Comparison of ENCODE assay signal across 10 cellular contexts in genomic region chr17:76053230-76054111, GRCh38. TPM values are rescaled to one million over a fixed set of nuclear protein-coding genes. Genes with fewer than 3 reads are reported as not detected.
DNase-seq lines count a peak whose midpoint lies in the region; ATAC-seq, FAIRE-seq and TF ChIP-seq lines count a peak whose summit lies in the region.
"Had no signal": no experiment of that assay in that cellular context is flagged by ENCODE, and none has a peak within 500 bp of the region (broad histone marks: within the 10 kb centered on the region; RNA-seq: fewer than 3 reads in every experiment).

No MANE protein-coding gene starts in this region.

- no TSS peak for BruUV-seq in endothelial cell of umbilical vein (replicated peaks; lab: Mats Ljungman, UMichigan)

- H3K4me2 ChIP-seq in endothelial cell of umbilical vein (ENCODE audit: insufficient read depth, low read length), result peak overlapping the region; percentile 75

- intact Hi-C loops in endothelial cell of umbilical vein (cut with micrococcal nuclease), result no loop called here

- CTCF ChIA-PET in endothelial cell of umbilical vein (lab: Charles Lee), result interaction anchor here (0.6 to 2.0 kb wide), 4 partner anchors 20 to 312 kb away, joined by 3 to 13 read pairs (median 6); no protein-coding TSS in a partner anchor

- dilution Hi-C loops in endothelial cell of umbilical vein (cut with MboI; ENCODE audit: extremely low pct_ligation_motif_present, low sequenced_read_pairs), result no loop called here

- H3K79me2 ChIP-seq in endothelial cell of umbilical vein (ENCODE audit: control insufficient read depth, insufficient read depth, low read length), result peaks cover 20% of the 10 kb centered on the region

- H3K9ac ChIP-seq in endothelial cell of umbilical vein (replicated peaks; ENCODE audit: extremely low read depth, insufficient read depth, low read length), result no peak overlapping the region

- peak; percentile 96 for FAIRE-seq in endothelial cell of umbilical vein (lab: Jason Lieb, UNC)

- peaks cover 18% of the 10 kb centered on the region for H3K4me1 ChIP-seq in endothelial cell of umbilical vein (ENCODE audit: control insufficient read depth, extremely low read depth, insufficient read depth, low read length)

- H3K9me3 ChIP-seq in endothelial cell of umbilical vein (replicated peaks; ENCODE audit: control insufficient read depth, insufficient read depth, low read length), result no peaks in the 10 kb centered on the region

- DNase-seq in Daoy (ENCODE audit: low read depth) (peak; percentile 72), RPMI7951 (ENCODE audit: low read depth) (peak; percentile 51), endothelial cell of umbilical vein (ENCODE audit: low read depth, low spot score) (peak; percentile 79), pulmonary artery endothelial cell (ENCODE audit: low read depth, low spot score) (peak; percentile 57), DMS 273 (lab: John Stamatoyannopoulos, UW; ENCODE audit: unreplicated experiment) (no peak), RPMI8226 (no peak)
- DNase-seq in stimulated activated naive CD4-positive, alpha-beta T cell (lab: John Stamatoyannopoulos, UW), result no peak
- DNase-seq: activated CD8-positive, alpha-beta memory T cell treated with anti-CD3 and anti-CD28 coated beads, Interleukin-2, amount 50 U/mL, for 48 hours had no signal

- peak overlapping the region; percentile 25 for H3K27ac ChIP-seq in endothelial cell of umbilical vein (ENCODE audit: insufficient read depth, low read depth, low read length)

- H4K20me1 ChIP-seq in endothelial cell of umbilical vein (replicated peaks; ENCODE audit: control insufficient read depth, extremely low read depth, insufficient read depth, low read length), result no peaks in the 10 kb centered on the region

- no peak for TF ChIP-seq POLR2A in endothelial cell of umbilical vein (IDR thresholded peaks at IDR 0.05; ENCODE audit: low read depth, low read length)

- H3K4me3 ChIP-seq in endothelial cell of umbilical vein (replicated peaks in 1 of 3; ENCODE audit: insufficient read depth in 1 of 3, low read depth in 1 of 3, low read length in 3 of 3), result peak overlapping the region in 1 of 3 experiments; percentile 23

- H3K36me3 ChIP-seq in endothelial cell of umbilical vein (ENCODE audit: control insufficient read depth in 2 of 2, extremely low read depth in 1 of 2, insufficient read depth in 2 of 2, low read length in 2 of 2), result peaks cover 13 to 23% of the 10 kb centered on the region in 2 experiments

- no peak for ATAC-seq in HG03520 (IDR thresholded peaks at IDR 0.05; ENCODE audit: unreplicated experiment)

- H3K9me1 ChIP-seq in endothelial cell of umbilical vein (replicated peaks; ENCODE audit: control insufficient read depth, extremely low read depth, insufficient read depth, low read length), result no peaks in the 10 kb centered on the region

- POLR2A ChIA-PET in endothelial cell of umbilical vein (lab: Charles Lee), result interaction anchor here (0.7 kb wide), 1 partner anchor 12 kb away, joined by 6 read pairs; no protein-coding TSS in a partner anchor

- H3K27me3 ChIP-seq in endothelial cell of umbilical vein (ENCODE audit: control insufficient read depth in 2 of 2, insufficient read depth in 2 of 2, low read length in 2 of 2), result no peaks in the 10 kb centered on the region

- H2AFZ ChIP-seq in endothelial cell of umbilical vein (ENCODE audit: low read depth, low read length), result peak overlapping the region; percentile 9

- TF ChIP-seq CTCF in endothelial cell of umbilical vein (IDR thresholded peaks at IDR 0.05; ENCODE audit: extremely low read depth in 1 of 2, insufficient read depth in 1 of 2, low read depth in 1 of 2, low read length in 2 of 2), result no peak

TF ChIP-seq in endothelial cell of umbilical vein, 7 proteins besides CTCF, POLR2A, EP300 and RAD21:
- TF ChIP-seq GATA2 (IDR thresholded peaks at IDR 0.05; ENCODE audit: insufficient read depth, insufficient read length, low read depth, low read length), result no peak
- no peak for TF ChIP-seq MYC (IDR thresholded peaks at IDR 0.05; ENCODE audit: low read depth, low read length)
- TF ChIP-seq JUN (IDR thresholded peaks at IDR 0.05; ENCODE audit: borderline replicate concordance, insufficient read depth, insufficient read length, low read depth), result peak; percentile 17
- TF ChIP-seq POLR2AphosphoS5 (IDR thresholded peaks at IDR 0.05; ENCODE audit: insufficient read depth, low read depth, low read length), result no peak
- peak; percentile 69 for TF ChIP-seq FOS (IDR thresholded peaks at IDR 0.05; ENCODE audit: borderline replicate concordance, insufficient read depth, low read length)

RNA-seq across cellular contexts. Expression of gene SRP68, which starts 18.8 kb away (rescaled TPM):
- total RNA-seq in Daoy (2014; rRNA removed; shearing (Covaris generic)), result 19.1 and 25.4 TPM in 2 replicates
- total RNA-seq in RPMI7951 (2014; rRNA removed; shearing (Covaris generic)), result 16.3 and 21.1 TPM in 2 replicates
- 77.6 and 81.7 TPM in 2 replicates for total RNA-seq in endothelial cell of umbilical vein
- 55.8 and 64.6 TPM in 2 replicates for polyA plus RNA-seq in endothelial cell of umbilical vein
- 60.5 and 79.4 TPM in 2 replicates for polyA plus RNA-seq in endothelial cell of umbilical vein (2011; cell fraction: cytosol; rRNA removed)
- polyA plus RNA-seq in endothelial cell of umbilical vein (2011; cell fraction: nucleus; rRNA removed), result 62.9 and 65.6 TPM in 2 replicates
- 73.2 and 88.3 TPM in 2 replicates for polyA plus RNA-seq in endothelial cell of umbilical vein (2012)
- 63.1 and 67.7 TPM in 2 replicates for polyA minus RNA-seq in endothelial cell of umbilical vein
- polyA minus RNA-seq in endothelial cell of umbilical vein (2011; cell fraction: cytosol; rRNA and poly(A)+ RNA removed), result 28.5 TPM
- polyA minus RNA-seq in endothelial cell of umbilical vein (2011; cell fraction: nucleus; rRNA and poly(A)+ RNA removed), result 47.6 and 56.8 TPM in 2 replicates
- 35.2 and 44.1 TPM in 2 replicates for total RNA-seq in pulmonary artery endothelial cell

RNA-seq across cellular contexts. Expression of gene GALR2, which starts 21.1 kb away (rescaled TPM):
- not detected in 2 replicates for total RNA-seq in Daoy (2014; rRNA removed; shearing (Covaris generic))
- not detected in 2 replicates for total RNA-seq in RPMI7951 (2014; rRNA removed; shearing (Covaris generic))
- not detected in 2 replicates for total RNA-seq in endothelial cell of umbilical vein
- polyA plus RNA-seq in endothelial cell of umbilical vein, result 0.47 and 0.53 TPM in 2 replicates
- 0.14 TPM in 2 replicates for polyA plus RNA-seq in endothelial cell of umbilical vein (2011; cell fraction: cytosol; rRNA removed)
- polyA plus RNA-seq in endothelial cell of umbilical vein (2011; cell fraction: nucleus; rRNA removed), result 0.27 TPM in 1 of 2 replicates, not detected in the other
- 0.20 TPM in 1 of 2 replicates, not detected in the other for polyA plus RNA-seq in endothelial cell of umbilical vein (2012)
- 0.17 TPM in 1 of 2 replicates, not detected in the other for polyA minus RNA-seq in endothelial cell of umbilical vein
- 0.72 TPM for polyA minus RNA-seq in endothelial cell of umbilical vein (2011; cell fraction: cytosol; rRNA and poly(A)+ RNA removed)
- polyA minus RNA-seq in endothelial cell of umbilical vein (2011; cell fraction: nucleus; rRNA and poly(A)+ RNA removed), result not detected in 2 replicates
- 0.07 TPM in 1 of 2 replicates, not detected in the other for total RNA-seq in pulmonary artery endothelial cell
- total RNA-seq: glomerular endothelial cell had no signal

RNA-seq across cellular contexts. Expression of gene ZACN, which starts 25.5 kb away (rescaled TPM):
- not detected in 2 replicates for total RNA-seq in Daoy (2014; rRNA removed; shearing (Covaris generic))
- not detected in 2 replicates for total RNA-seq in RPMI7951 (2014; rRNA removed; shearing (Covaris generic))
- not detected in 2 replicates for total RNA-seq in endothelial cell of umbilical vein
- polyA plus RNA-seq in endothelial cell of umbilical vein, result 0.05 and 0.18 TPM in 2 replicates
- 0.03 and 0.13 TPM in 2 replicates for polyA plus RNA-seq in endothelial cell of umbilical vein (2011; cell fraction: cytosol; rRNA removed)
- polyA plus RNA-seq in endothelial cell of umbilical vein (2011; cell fraction: nucleus; rRNA removed), result 0.34 and 0.50 TPM in 2 replicates
- 0.41 and 3.6 TPM in 2 replicates for polyA plus RNA-seq in endothelial cell of umbilical vein (2012)
- not detected in 2 replicates for polyA minus RNA-seq in endothelial cell of umbilical vein
- not detected for polyA minus RNA-seq in endothelial cell of umbilical vein (2011; cell fraction: cytosol; rRNA and poly(A)+ RNA removed)
- polyA minus RNA-seq in endothelial cell of umbilical vein (2011; cell fraction: nucleus; rRNA and poly(A)+ RNA removed), result not detected in 2 replicates
- not detected in 2 replicates for total RNA-seq in pulmonary artery endothelial cell
- total RNA-seq: glomerular endothelial cell had no signal

RNA-seq across cellular contexts. Expression of gene EVPL, which starts 26.4 kb away (rescaled TPM):
- total RNA-seq in Daoy (2014; rRNA removed; shearing (Covaris generic)), result 0.06 and 0.12 TPM in 2 replicates
- total RNA-seq in RPMI7951 (2014; rRNA removed; shearing (Covaris generic)), result not detected in 2 replicates
- not detected in 2 replicates for total RNA-seq in endothelial cell of umbilical vein
- not detected in 2 replicates for polyA plus RNA-seq in endothelial cell of umbilical vein
- polyA plus RNA-seq in endothelial cell of umbilical vein (2011; cell fraction: cytosol; rRNA removed), result not detected in 2 replicates
- polyA plus RNA-seq in endothelial cell of umbilical vein (2011; cell fraction: nucleus; rRNA removed), result not detected in 2 replicates
- polyA plus RNA-seq in endothelial cell of umbilical vein (2012), result not detected in 2 replicates
- polyA minus RNA-seq in endothelial cell of umbilical vein, result not detected in 2 replicates
- 4.3 TPM for polyA minus RNA-seq in endothelial cell of umbilical vein (2011; cell fraction: cytosol; rRNA and poly(A)+ RNA removed)
- not detected in 2 replicates for polyA minus RNA-seq in endothelial cell of umbilical vein (2011; cell fraction: nucleus; rRNA and poly(A)+ RNA removed)
- total RNA-seq in pulmonary artery endothelial cell, result not detected in 2 replicates

RNA-seq across cellular contexts. Expression of gene EXOC7, which starts 50.1 kb away (rescaled TPM):
- 45.4 and 48.9 TPM in 2 replicates for total RNA-seq in Daoy (2014; rRNA removed; shearing (Covaris generic))
- 32.4 and 45.0 TPM in 2 replicates for total RNA-seq in RPMI7951 (2014; rRNA removed; shearing (Covaris generic))
- total RNA-seq in endothelial cell of umbilical vein (122 and 137 TPM in 2 replicates), pulmonary artery endothelial cell (82.1 and 89.1 TPM in 2 replicates)
- polyA plus RNA-seq in endothelial cell of umbilical vein, result 91.5 and 104 TPM in 2 replicates
- 75.7 and 77.3 TPM in 2 replicates for polyA plus RNA-seq in endothelial cell of umbilical vein (2011; cell fraction: cytosol; rRNA removed)
- 211 and 239 TPM in 2 replicates for polyA plus RNA-seq in endothelial cell of umbilical vein (2011; cell fraction: nucleus; rRNA removed)
- polyA plus RNA-seq in endothelial cell of umbilical vein (2012), result 127 and 145 TPM in 2 replicates
- 135 and 149 TPM in 2 replicates for polyA minus RNA-seq in endothelial cell of umbilical vein
- 57.0 TPM for polyA minus RNA-seq in endothelial cell of umbilical vein (2011; cell fraction: cytosol; rRNA and poly(A)+ RNA removed)
- 89.1 and 93.6 TPM in 2 replicates for polyA minus RNA-seq in endothelial cell of umbilical vein (2011; cell fraction: nucleus; rRNA and poly(A)+ RNA removed)

Comparison
In these comparisons a context has a peak if more than half of its experiments do, and no peak if none do; other contexts are left out.
1. DNase-seq: peak in Daoy (single experiment), RPMI7951 (single experiment), endothelial cell of umbilical vein (single experiment) and pulmonary artery endothelial cell (single experiment); none in DMS 273 (single experiment), stimulated activated naive CD4-positive, alpha-beta T cell (0 of 6) and RPMI8226 (single experiment).